1 cellular context compared by ENCODE assay signal in the genomic region with DNA sequence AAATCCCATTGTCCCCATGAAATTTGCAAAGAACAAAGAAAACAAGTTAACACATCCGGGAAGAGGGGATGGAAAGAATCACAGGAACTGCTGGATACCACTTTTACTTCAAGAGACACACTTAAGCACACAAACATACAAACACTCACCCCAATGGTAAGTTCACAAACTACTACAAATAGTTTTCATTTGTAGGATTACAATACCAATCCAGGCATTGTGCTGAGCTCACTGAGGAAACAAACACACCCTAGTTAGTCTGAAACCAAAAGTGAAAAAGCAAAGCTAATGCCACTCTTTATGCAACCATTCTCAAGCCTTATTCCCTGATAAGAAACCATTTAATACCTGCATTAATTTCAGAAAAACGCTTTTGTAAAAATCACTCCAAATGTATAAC.
TF ChIP-seq lines count a peak whose summit lies in the region.

No MANE protein-coding gene starts in this region.

TF ChIP-seq in GM12878, 131 proteins besides CTCF, POLR2A, EP300 and RAD21:
- TF ChIP-seq EGR1 (IDR thresholded peaks at IDR 0.05; ENCODE audit: borderline replicate concordance in 1 of 2, low read depth in 2 of 2, low read length in 2 of 2) (no peak), POU2F2 (IDR thresholded peaks at IDR 0.05; ENCODE audit: borderline replicate concordance, low read depth, low read length) (no peak), BMI1 (IDR thresholded peaks at IDR 0.05; ENCODE audit: borderline replicate concordance) (no peak), SIN3A (IDR thresholded peaks at IDR 0.05; ENCODE audit: low read depth, low read length) (no peak), SIX5 (IDR thresholded peaks at IDR 0.05; ENCODE audit: low read depth, low read length, severe bottlenecking) (no peak), ZNF384 (IDR thresholded peaks at IDR 0.05; ENCODE audit: borderline replicate concordance, low read depth, low read length) (no peak), ASH2L (IDR thresholded peaks at IDR 0.05; ENCODE audit: borderline replicate concordance, low read depth) (no peak), HDAC2 (IDR thresholded peaks at IDR 0.05) (no peak), TCF12 (IDR thresholded peaks at IDR 0.05; ENCODE audit: low read depth, low read length) (no peak)
- TF ChIP-seq, protein P1, sequence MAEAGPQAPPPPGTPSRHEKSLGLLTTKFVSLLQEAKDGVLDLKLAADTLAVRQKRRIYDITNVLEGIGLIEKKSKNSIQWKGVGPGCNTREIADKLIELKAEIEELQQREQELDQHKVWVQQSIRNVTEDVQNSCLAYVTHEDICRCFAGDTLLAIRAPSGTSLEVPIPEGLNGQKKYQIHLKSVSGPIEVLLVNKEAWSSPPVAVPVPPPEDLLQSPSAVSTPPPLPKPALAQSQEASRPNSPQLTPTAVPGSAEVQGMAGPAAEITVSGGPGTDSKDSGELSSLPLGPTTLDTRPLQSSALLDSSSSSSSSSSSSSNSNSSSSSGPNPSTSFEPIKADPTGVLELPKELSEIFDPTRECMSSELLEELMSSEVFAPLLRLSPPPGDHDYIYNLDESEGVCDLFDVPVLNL (IDR thresholded peaks at IDR 0.05; ENCODE audit: low read depth, low read length), result no peak
- TF ChIP-seq, protein P2, sequence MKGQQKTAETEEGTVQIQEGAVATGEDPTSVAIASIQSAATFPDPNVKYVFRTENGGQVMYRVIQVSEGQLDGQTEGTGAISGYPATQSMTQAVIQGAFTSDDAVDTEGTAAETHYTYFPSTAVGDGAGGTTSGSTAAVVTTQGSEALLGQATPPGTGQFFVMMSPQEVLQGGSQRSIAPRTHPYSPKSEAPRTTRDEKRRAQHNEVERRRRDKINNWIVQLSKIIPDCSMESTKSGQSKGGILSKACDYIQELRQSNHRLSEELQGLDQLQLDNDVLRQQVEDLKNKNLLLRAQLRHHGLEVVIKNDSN (IDR thresholded peaks at IDR 0.05; ENCODE audit: borderline replicate concordance, extremely low read length, insufficient read depth, low read depth, low read length), result no peak
- TF ChIP-seq, protein P3, sequence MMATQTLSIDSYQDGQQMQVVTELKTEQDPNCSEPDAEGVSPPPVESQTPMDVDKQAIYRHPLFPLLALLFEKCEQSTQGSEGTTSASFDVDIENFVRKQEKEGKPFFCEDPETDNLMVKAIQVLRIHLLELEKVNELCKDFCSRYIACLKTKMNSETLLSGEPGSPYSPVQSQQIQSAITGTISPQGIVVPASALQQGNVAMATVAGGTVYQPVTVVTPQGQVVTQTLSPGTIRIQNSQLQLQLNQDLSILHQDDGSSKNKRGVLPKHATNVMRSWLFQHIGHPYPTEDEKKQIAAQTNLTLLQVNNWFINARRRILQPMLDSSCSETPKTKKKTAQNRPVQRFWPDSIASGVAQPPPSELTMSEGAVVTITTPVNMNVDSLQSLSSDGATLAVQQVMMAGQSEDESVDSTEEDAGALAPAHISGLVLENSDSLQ (IDR thresholded peaks at IDR 0.05), result no peak
TF ChIP-seq in GM12878: peak in this region for 0.
